8 cellular contexts compared by ENCODE assay signal in the genomic region with DNA sequence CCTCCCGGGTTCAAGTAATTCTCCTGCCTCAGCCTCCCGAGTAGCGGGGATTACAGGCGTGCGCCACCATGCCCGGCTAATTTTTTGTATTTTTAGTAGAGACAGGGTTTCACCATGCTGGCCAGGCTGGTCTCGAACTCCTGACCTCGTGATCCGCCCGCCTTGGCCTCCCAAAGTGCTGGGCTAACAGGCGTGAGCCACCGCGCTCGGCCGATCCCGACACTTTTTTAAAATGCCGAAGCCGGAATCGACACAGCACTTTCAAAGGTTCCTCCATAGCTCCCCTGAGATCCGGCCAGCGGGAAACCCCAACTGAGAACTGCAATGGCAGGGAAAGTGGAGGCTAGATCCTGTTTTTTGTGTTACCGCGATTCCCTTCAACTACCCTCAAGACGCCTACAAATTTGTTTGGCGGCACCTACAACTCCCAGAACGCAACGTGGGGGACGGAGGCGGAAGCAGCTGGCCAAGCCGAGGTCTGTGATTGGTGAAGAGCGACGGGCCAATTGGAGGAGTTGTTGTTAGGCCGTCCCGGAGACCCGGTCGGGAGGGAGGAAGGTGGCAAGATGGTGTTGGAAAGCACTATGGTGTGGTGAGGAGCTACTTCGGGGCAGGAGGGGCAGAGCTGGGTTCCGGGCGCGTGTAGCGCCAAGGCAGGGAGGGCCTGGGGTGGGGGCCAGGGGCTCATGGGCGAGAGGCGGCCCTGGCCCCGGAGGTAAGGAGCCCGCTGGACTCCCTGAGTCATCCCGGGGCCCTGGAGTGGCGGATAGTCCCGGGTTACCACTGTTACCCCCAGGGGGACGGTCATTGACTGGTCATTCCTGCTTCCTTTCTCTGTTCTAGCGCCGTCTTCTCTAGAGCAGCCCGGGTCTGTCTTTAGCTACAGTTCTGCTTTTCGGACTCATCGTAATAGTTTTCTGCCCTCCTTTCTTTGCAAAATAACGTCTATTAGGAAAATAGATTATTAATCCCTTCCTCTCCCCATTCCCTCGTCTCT. TPM values are rescaled to one million over a fixed set of nuclear protein-coding genes. Genes with fewer than 3 reads are reported as not detected.
DNase-seq lines count a peak whose midpoint lies in the region; ATAC-seq, FAIRE-seq and TF ChIP-seq lines count a peak whose summit lies in the region.

A gene (plus strand): TSS at position 518 of the 997 bp plus-strand sequence. CDS start 49 bp downstream, at position 567.

- intact Hi-C loops in kidney (cut with DNase I), result no loop called here

- peak within 1 kb of the TSS; percentile 51 to 69 for H3K27ac ChIP-seq in kidney (ENCODE audit: low read depth in 2 of 2, low read length in 2 of 2)

- no peaks in the 10 kb centered on the region for H3K9me3 ChIP-seq in kidney (ENCODE audit: control insufficient read depth in 1 of 2, low read length in 2 of 2)

- ATAC-seq in GM19043 (IDR thresholded peaks at IDR 0.05; ENCODE audit: low read depth, unreplicated experiment) (peak; percentile 90), HG03378 (IDR thresholded peaks at IDR 0.05; ENCODE audit: unreplicated experiment) (peak; percentile 82)

- H3K4me3 ChIP-seq in AG10803 (ENCODE audit: low read length) (peak within 1 kb of the TSS; percentile 87), kidney (ENCODE audit: low read length in 2 of 2) (peak within 1 kb of the TSS; percentile 90 to 98)

- H3K4me1 ChIP-seq in kidney (ENCODE audit: control insufficient read depth in 1 of 2, insufficient read depth in 1 of 2, low read depth in 1 of 2, low read length in 2 of 2), result peaks cover 5 to 8% of the 10 kb centered on the region in 2 donors

- peak; percentile 70 for FAIRE-seq in kidney (lab: Jason Lieb, UNC)

- H3K9ac ChIP-seq in kidney (ENCODE audit: low read length in 2 of 2), result peak within 1 kb of the TSS; percentile 95 to 97

- peaks cover 0 to 3% of the 10 kb centered on the region in 2 donors for H3K36me3 ChIP-seq in kidney (ENCODE audit: control insufficient read depth in 1 of 2, insufficient read depth in 2 of 2, low read length in 2 of 2)

- DNase-seq in AG10803 (ENCODE audit: low read depth), result peak; percentile 96
- DNase-seq in NCI-H510A (lab: John Stamatoyannopoulos, UW), result peak; percentile 93
- peak; percentile 89 for DNase-seq in activated CD4-positive, alpha-beta T cell treated with anti-CD3 and anti-CD28 coated beads for 1 hour
- DNase-seq in cerebellum (ENCODE audit: low spot score), result peak; percentile 97
- DNase-seq in kidney, result peak; percentile 98
- peak; percentile 95 for DNase-seq in stimulated activated CD4-positive, alpha-beta T cell treated with anti-CD3 and anti-CD28 coated beads, Interleukin-15, amount 100 ng/mL, for 24 hours

- TF ChIP-seq CTCF in AG10803 (conservative IDR thresholded peaks at IDR 0.05; ENCODE audit: low read length) (no peak), kidney (IDR thresholded peaks at IDR 0.05; ENCODE audit: borderline replicate concordance, extremely low read depth, insufficient read depth) (peak; percentile 2)

RNA-seq across cellular contexts. Expression of the gene that starts here (rescaled TPM):
- 64.4 TPM for total RNA-seq in cerebellum
- total RNA-seq in kidney, result 123 TPM
- 178 TPM for polyA plus RNA-seq in kidney (ENCODE audit: insufficient read depth, low read depth, low replicate concordance)

Comparison
In these comparisons a context has a peak if more than half of its experiments do, and no peak if none do; other contexts are left out.
1. Peak in every context shown above with its lines: DNase-seq, ATAC-seq, H3K4me3 ChIP-seq and H3K27ac ChIP-seq.